ENCODE assay signal across 8 cellular contexts in the genomic region with DNA sequence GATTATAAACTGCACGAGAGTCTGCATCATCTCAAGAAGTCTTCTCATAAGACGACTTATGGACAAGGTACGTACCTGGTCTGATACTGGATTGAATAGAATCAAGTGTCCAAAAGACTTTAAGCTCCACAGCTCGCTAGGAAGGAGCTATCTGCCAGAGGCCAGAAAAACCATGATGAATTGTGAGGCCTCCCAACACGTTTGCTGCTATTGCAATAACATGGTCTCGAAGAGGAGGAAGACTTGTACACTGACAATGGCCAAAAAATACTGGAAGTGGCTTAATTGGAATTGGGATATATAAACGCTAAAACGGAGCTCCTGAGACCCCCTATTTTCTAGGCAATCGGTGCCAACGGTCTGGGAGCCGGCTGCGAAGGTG. TPM values are rescaled to one million over a fixed set of nuclear protein-coding genes. Genes with fewer than 3 reads are reported as not detected.
DNase-seq lines count a peak whose midpoint lies in the region; ATAC-seq, FAIRE-seq and TF ChIP-seq lines count a peak whose summit lies in the region.

No MANE protein-coding gene starts in this region.

- CTCF ChIA-PET in GM12878 (lab: Yijun Ruan, JAX), result interaction anchor here (1.4 to 1.6 kb wide), 5 partner anchors 10 to 294 kb away, joined by 3 to 21 read pairs (median 5); a partner anchor contains a TSS

- no peaks in the 10 kb centered on the region for H3K79me2 ChIP-seq in GM12878 (ENCODE audit: control insufficient read depth, insufficient read depth, low read length)

- POLR2A ChIA-PET in GM12878 (lab: Charles Lee), result interaction anchor here (0.5 to 2.1 kb wide), 8 partner anchors 9 to 659 kb away, joined by 3 to 26 read pairs (median 5); a partner anchor contains a TSS

- H3K4me1 ChIP-seq in BLaER1 treated with 17β-estradiol and CSF1 and Interleukin-3, amounts not matched to agents 10 nM and 100 nM, result peaks cover 12 to 21% (median 15%) of the 10 kb centered on the region in 10 experiments
- H3K4me1 ChIP-seq in GM12878 (ENCODE audit: control insufficient read depth, insufficient read depth, low read length) (no peaks in the 10 kb centered on the region), left lung (peaks cover 10 to 18% of the 10 kb centered on the region in 2 donors), thymus (ENCODE audit: control insufficient read depth, insufficient read depth, low read length) (peaks cover 2% of the 10 kb centered on the region)

- no peak for TF ChIP-seq RAD21 in GM12878 (IDR thresholded peaks at IDR 0.05; ENCODE audit: insufficient read depth, low read depth, low read length)

- ATAC-seq in GM12878 (peak; percentile 8; the same call in 2 of the 3 replicates), left lung (peak; percentile 31), GM18505 (IDR thresholded peaks at IDR 0.05; ENCODE audit: unreplicated experiment) (no peak)

- peak overlapping the region; percentile 76 to 95 (median 84) for H3K4me2 ChIP-seq in BLaER1 treated with 17β-estradiol and CSF1 and Interleukin-3, amounts not matched to agents 10 nM and 100 nM
- H3K4me2 ChIP-seq in GM12878 (ENCODE audit: control insufficient read depth, insufficient read depth), result peak overlapping the region; percentile 99

- in situ Hi-C loops in GM12878 (cut with MboI), result no loop called here

- WGBS in GM12878 (ENCODE audit: insufficient coverage, insufficient replicate concordance, low lambda C conversion rate, missing lambda C conversion rate), result under 1% methylated on average over 12 of the region's 12 CpGs
- whole genome bisulfite sequencing in thymus, result 21% methylated on average over 12 of the region's 12 CpGs

- H2AFZ ChIP-seq in GM12878 (ENCODE audit: control insufficient read depth, low read depth, low read length), result peak overlapping the region; percentile 100

- SMC1A ChIA-PET in GM12878 (lab: Charles Lee; ENCODE audit: uncharacterized antibody, unreplicated experiment), result interaction anchor here (0.6 to 1.8 kb wide), 6 partner anchors 10 to 1380 kb away, joined by 3 to 17 read pairs (median 4); a partner anchor contains a TSS

- H4K20me1 ChIP-seq in BLaER1 treated with 17β-estradiol and CSF1 and Interleukin-3, amounts not matched to agents 10 nM and 100 nM, result no peaks in the 10 kb centered on the region
- no peaks in the 10 kb centered on the region for H4K20me1 ChIP-seq in GM12878 (ENCODE audit: control insufficient read depth, insufficient read depth)

- H3K9ac ChIP-seq in BLaER1 treated with 17β-estradiol and CSF1 and Interleukin-3, amounts not matched to agents 10 nM and 100 nM, result peak overlapping the region; percentile 70 to 95 (median 84)
- H3K9ac ChIP-seq in GM12878 (ENCODE audit: control insufficient read depth, insufficient read depth, low read length), result peak overlapping the region; percentile 62

- no peak for DNase-seq in Jurkat, Clone E6-1 (ENCODE audit: low read depth, low spot score)
- DNase-seq in GM12878 (ENCODE audit: low read depth, low spot score) (no peak), left lung (no peak), retina (no peak), EL (no peak)

- H3K9me3 ChIP-seq in BLaER1 treated with 17β-estradiol and CSF1 and Interleukin-3, amounts not matched to agents 10 nM and 100 nM (replicated peaks in 1 of 11), result no peaks in the 10 kb centered on the region
- H3K9me3 ChIP-seq in GM12878 (replicated peaks; ENCODE audit: control insufficient read depth, insufficient read depth, low read length), result no peaks in the 10 kb centered on the region
- no peaks in the 10 kb centered on the region for H3K9me3 ChIP-seq in left lung
- no peaks in the 10 kb centered on the region for H3K9me3 ChIP-seq in thymus (ENCODE audit: control insufficient read depth)

- peaks cover 0 to 6% (median 0%) of the 10 kb centered on the region in 11 experiments; a peak in 1 of 22 replicates for H3K36me3 ChIP-seq in BLaER1 treated with 17β-estradiol and CSF1 and Interleukin-3, amounts not matched to agents 10 nM and 100 nM
- H3K36me3 ChIP-seq in GM12878 (ENCODE audit: control insufficient read depth in 2 of 2, insufficient read depth in 2 of 2, low read length in 1 of 2), result no peaks in the 10 kb centered on the region
- no peaks in the 10 kb centered on the region for H3K36me3 ChIP-seq in left lung
- H3K36me3 ChIP-seq in thymus (ENCODE audit: control insufficient read depth, insufficient read depth), result no peaks in the 10 kb centered on the region

- peak; percentile 44 for FAIRE-seq in GM12878 (lab: Jason Lieb, UNC)

- TF ChIP-seq CTCF in GM12878 (IDR thresholded peaks at IDR 0.05 in 2 of 3, conservative IDR thresholded peaks at IDR 0.05 in 1 of 3; ENCODE audit: control insufficient read depth in 2 of 3, extremely low read depth in 1 of 3, insufficient read depth in 1 of 3, low read depth in 3 of 3, low read length in 3 of 3) (no peak), left lung (IDR thresholded peaks at IDR 0.05) (no peak)

- BruUV-seq in GM12878 (replicated peaks; lab: Mats Ljungman, UMichigan), result no TSS peak

- RAD21 ChIA-PET in GM12878 (lab: Charles Lee; ENCODE audit: unreplicated experiment), result interaction anchor here (0.8 to 1.6 kb wide), 7 partner anchors 11 to 890 kb away, joined by 3 to 23 read pairs (median 5); a partner anchor contains a TSS

- H3K27me3 ChIP-seq in BLaER1 treated with 17β-estradiol and CSF1 and Interleukin-3, amounts not matched to agents 10 nM and 100 nM, result no peaks in the 10 kb centered on the region
- H3K27me3 ChIP-seq in GM12878 (replicated peaks in 1 of 2; ENCODE audit: control insufficient read depth in 2 of 2, insufficient read depth in 2 of 2, low read length in 1 of 2), result no peaks in the 10 kb centered on the region
- no peaks in the 10 kb centered on the region for H3K27me3 ChIP-seq in left lung
- H3K27me3 ChIP-seq in thymus (ENCODE audit: control insufficient read depth, insufficient read depth), result no peaks in the 10 kb centered on the region

- no peak for TF ChIP-seq EP300 in GM12878 (IDR thresholded peaks at IDR 0.05; ENCODE audit: borderline replicate concordance in 1 of 2, control insufficient read depth in 1 of 2, low read depth in 2 of 2, low read length in 2 of 2)

- no peak for TF ChIP-seq POLR2A in GM12878 (IDR thresholded peaks at IDR 0.05; ENCODE audit: low read depth, low read length)
- no peak for TF ChIP-seq POLR2A in GM18505 (IDR thresholded peaks at IDR 0.05; ENCODE audit: borderline replicate concordance, extremely low read depth, insufficient read depth, insufficient read length)

- H3K27ac ChIP-seq in BLaER1 treated with 17β-estradiol and CSF1 and Interleukin-3, amounts not matched to agents 10 nM and 100 nM, result peak overlapping the region in 10 of 11 experiments; percentile 57 to 94 (median 76); a peak in 17 of 22 replicates
- H3K27ac ChIP-seq in GM12878 (ENCODE audit: control insufficient read depth, insufficient read depth), result no peak overlapping the region
- H3K27ac ChIP-seq in left lung, result peak overlapping the region; percentile 62 to 70
- peak overlapping the region; percentile 83 for H3K27ac ChIP-seq in thymus (ENCODE audit: low read depth)

- H3K4me3 ChIP-seq in BLaER1 treated with 17β-estradiol and CSF1 and Interleukin-3, amounts not matched to agents 10 nM and 100 nM, result peak overlapping the region; percentile 68 to 78 (median 71)
- peak overlapping the region; percentile 76 for H3K4me3 ChIP-seq in Jurkat, Clone E6-1 (ENCODE audit: low read length)
- H3K4me3 ChIP-seq in GM12878 (peak overlapping the region; percentile 68), left lung (peak overlapping the region; percentile 70 to 76), thymus (ENCODE audit: low read length) (peak overlapping the region; percentile 90)

- intact Hi-C loops in GM12878 (cut with micrococcal nuclease; ENCODE audit: unreplicated experiment) (no loop called here), left lung (cut with DNase I) (no loop called here)

RNA-seq across cellular contexts. Expression of a gene that starts 0.5 kb away (rescaled TPM):
- 1.5 TPM for polyA plus RNA-seq in Jurkat, Clone E6-1 (2012; ENCODE audit: insufficient read depth, insufficient read length)
- 1.4 and 1.6 TPM in 2 replicates for total RNA-seq in GM12878 (2013; cell fraction: nucleolus; rRNA removed)
- total RNA-seq in GM12878 (2014; rRNA removed), result 0.45 and 0.49 TPM in 2 replicates
- 0.63 and 0.74 TPM in 2 replicates for total RNA-seq in GM12878 (2014; rRNA removed; fragmentation: Illumina TruSeq; extraction: Trizol)
- total RNA-seq in GM12878 (2021), result 0.26 and 0.58 TPM in 2 replicates
- 0.41 TPM for polyA plus RNA-seq in GM12878 (2011; ENCODE audit: low read depth)
- polyA plus RNA-seq in GM12878 (2011; rRNA removed), result 0.34 and 0.88 TPM in 2 replicates
- 0.06 and 0.12 TPM in 2 replicates for polyA plus RNA-seq in GM12878 (2011; cell fraction: cytosol; rRNA removed)
- polyA plus RNA-seq in GM12878 (2011; cell fraction: nucleus; rRNA removed), result 0.12 and 0.18 TPM in 2 replicates
- 0.58 and 0.63 TPM in 2 replicates for polyA plus RNA-seq in GM12878 (2012)
- polyA plus RNA-seq in GM12878 (2014; fragmentation: Illumina TruSeq; extraction: Trizol), result 0.32 and 0.54 TPM in 2 replicates
- under 1 TPM; 0.53 to 0.77 TPM for polyA plus RNA-seq in GM12878 (2014; fragmentation: Nextera tagmentation; extraction: Ambion mirVana)
- 0.46 and 0.59 TPM in 2 replicates for polyA plus RNA-seq in GM12878 (2014; rRNA removed)
- polyA plus RNA-seq in GM12878 (2016; fragmentation: Nextera tagmentation; extraction: Ambion mirVana), result under 1 TPM; 0.29 to 0.55 TPM
- polyA minus RNA-seq in GM12878 (2011; rRNA and poly(A)+ RNA removed), result 0.21 and 0.29 TPM in 2 replicates
- polyA minus RNA-seq in GM12878 (2011; cell fraction: cytosol; rRNA and poly(A)+ RNA removed), result not detected in 2 replicates
- 0.57 and 0.73 TPM in 2 replicates for polyA minus RNA-seq in GM12878 (2011; cell fraction: nucleus; rRNA and poly(A)+ RNA removed)
- total RNA-seq in left lung, result 1 to 10 TPM; 1.2 to 1.6 TPM
- polyA plus RNA-seq in thymus, result 3.9 TPM

RNA-seq across cellular contexts. Expression of a gene that starts 11.2 kb away (rescaled TPM):
- polyA plus RNA-seq in Jurkat, Clone E6-1 (2012; ENCODE audit: insufficient read depth, insufficient read length), result 19.8 TPM
- 53.5 and 61.4 TPM in 2 replicates for total RNA-seq in GM12878 (2013; cell fraction: nucleolus; rRNA removed)
- total RNA-seq in GM12878 (2014; rRNA removed) (15.1 and 17.6 TPM in 2 replicates), GM12878 (2014; rRNA removed; fragmentation: Illumina TruSeq; extraction: Trizol) (13.2 and 13.3 TPM in 2 replicates), GM12878 (2021) (10.4 and 12.1 TPM in 2 replicates), left lung (10 to 100 TPM; 45.6 to 57.5 TPM)
- polyA plus RNA-seq in GM12878 (2011; ENCODE audit: low read depth), result 13.5 TPM
- polyA plus RNA-seq in GM12878 (2011; rRNA removed) (26.0 and 32.9 TPM in 2 replicates), GM12878 (2014; fragmentation: Illumina TruSeq; extraction: Trizol) (13.8 and 20.7 TPM in 2 replicates), GM12878 (2014; fragmentation: Nextera tagmentation; extraction: Ambion mirVana) (10 to 100 TPM; 15.9 to 23.8 TPM), GM12878 (2014; rRNA removed) (17.6 and 20.5 TPM in 2 replicates), GM12878 (2016; fragmentation: Nextera tagmentation; extraction: Ambion mirVana) (10 to 100 TPM; 41.6 to 42.1 TPM), thymus (99.1 TPM)
- 13.5 and 16.9 TPM in 2 replicates for polyA plus RNA-seq in GM12878 (2011; cell fraction: cytosol; rRNA removed)
- polyA plus RNA-seq in GM12878 (2011; cell fraction: nucleus; rRNA removed), result 29.8 and 32.0 TPM in 2 replicates
- 12.8 and 15.4 TPM in 2 replicates for polyA plus RNA-seq in GM12878 (2012)
- 5.9 and 8.0 TPM in 2 replicates for polyA minus RNA-seq in GM12878 (2011; rRNA and poly(A)+ RNA removed)
- 3.1 and 4.1 TPM in 2 replicates for polyA minus RNA-seq in GM12878 (2011; cell fraction: cytosol; rRNA and poly(A)+ RNA removed)
- 4.2 and 7.0 TPM in 2 replicates for polyA minus RNA-seq in GM12878 (2011; cell fraction: nucleus; rRNA and poly(A)+ RNA removed)

RNA-seq across cellular contexts. Expression of a gene that starts 50.9 kb away (rescaled TPM):
- polyA plus RNA-seq in Jurkat, Clone E6-1 (2012; ENCODE audit: insufficient read depth, insufficient read length), result 128 TPM
- total RNA-seq in GM12878 (2013; cell fraction: nucleolus; rRNA removed), result 305 and 315 TPM in 2 replicates
- total RNA-seq in GM12878 (2014; rRNA removed) (96.6 and 104 TPM in 2 replicates), GM12878 (2014; rRNA removed; fragmentation: Illumina TruSeq; extraction: Trizol) (115 and 116 TPM in 2 replicates), GM12878 (2021) (142 and 145 TPM in 2 replicates), left lung (10 to 100 TPM; 57.7 to 76.9 TPM)
- polyA plus RNA-seq in GM12878 (2011; ENCODE audit: low read depth), result 39.3 TPM
- polyA plus RNA-seq in GM12878 (2011; rRNA removed) (44.7 and 52.5 TPM in 2 replicates), GM12878 (2014; fragmentation: Illumina TruSeq; extraction: Trizol) (150 and 157 TPM in 2 replicates), GM12878 (2014; fragmentation: Nextera tagmentation; extraction: Ambion mirVana) (10 to 100 TPM; 74.8 to 80.3 TPM), GM12878 (2014; rRNA removed) (64.0 and 68.3 TPM in 2 replicates), GM12878 (2016; fragmentation: Nextera tagmentation; extraction: Ambion mirVana) (100 to 1,000 TPM; 177 to 178 TPM), thymus (29.5 TPM)
- polyA plus RNA-seq in GM12878 (2011; cell fraction: cytosol; rRNA removed), result 29.1 and 34.3 TPM in 2 replicates
- polyA plus RNA-seq in GM12878 (2011; cell fraction: nucleus; rRNA removed), result 54.0 and 74.7 TPM in 2 replicates
- polyA plus RNA-seq in GM12878 (2012), result 39.5 and 49.2 TPM in 2 replicates
- 35.4 and 42.8 TPM in 2 replicates for polyA minus RNA-seq in GM12878 (2011; rRNA and poly(A)+ RNA removed)
- polyA minus RNA-seq in GM12878 (2011; cell fraction: cytosol; rRNA and poly(A)+ RNA removed), result 21.5 and 28.3 TPM in 2 replicates
- polyA minus RNA-seq in GM12878 (2011; cell fraction: nucleus; rRNA and poly(A)+ RNA removed), result 31.3 and 44.2 TPM in 2 replicates

RNA-seq across cellular contexts. Expression of a gene that starts 51.9 kb away (rescaled TPM):
- 113 TPM for polyA plus RNA-seq in Jurkat, Clone E6-1 (2012; ENCODE audit: insufficient read depth, insufficient read length)
- total RNA-seq in GM12878 (2013; cell fraction: nucleolus; rRNA removed), result 294 and 296 TPM in 2 replicates
- total RNA-seq in GM12878 (2014; rRNA removed), result 130 and 146 TPM in 2 replicates
- total RNA-seq in GM12878 (2014; rRNA removed; fragmentation: Illumina TruSeq; extraction: Trizol), result 122 and 133 TPM in 2 replicates
- total RNA-seq in GM12878 (2021), result 250 and 270 TPM in 2 replicates
- 119 TPM for polyA plus RNA-seq in GM12878 (2011; ENCODE audit: low read depth)
- polyA plus RNA-seq in GM12878 (2011; rRNA removed), result 94.8 and 95.7 TPM in 2 replicates
- 79.8 and 109 TPM in 2 replicates for polyA plus RNA-seq in GM12878 (2011; cell fraction: cytosol; rRNA removed)
- 266 and 369 TPM in 2 replicates for polyA plus RNA-seq in GM12878 (2011; cell fraction: nucleus; rRNA removed)
- 145 and 206 TPM in 2 replicates for polyA plus RNA-seq in GM12878 (2012)
- polyA plus RNA-seq in GM12878 (2014; fragmentation: Illumina TruSeq; extraction: Trizol), result 232 and 307 TPM in 2 replicates
- polyA plus RNA-seq in GM12878 (2014; fragmentation: Nextera tagmentation; extraction: Ambion mirVana), result 100 to 1,000 TPM; 418 to 788 TPM
- polyA plus RNA-seq in GM12878 (2014; rRNA removed), result 113 and 131 TPM in 2 replicates
- polyA plus RNA-seq in GM12878 (2016; fragmentation: Nextera tagmentation; extraction: Ambion mirVana), result 100 to 1,000 TPM; 462 to 491 TPM
- polyA minus RNA-seq in GM12878 (2011; rRNA and poly(A)+ RNA removed), result 196 and 218 TPM in 2 replicates
- 76.0 and 102 TPM in 2 replicates for polyA minus RNA-seq in GM12878 (2011; cell fraction: cytosol; rRNA and poly(A)+ RNA removed)
- 107 and 132 TPM in 2 replicates for polyA minus RNA-seq in GM12878 (2011; cell fraction: nucleus; rRNA and poly(A)+ RNA removed)
- 100 to 1,000 TPM; 237 to 299 TPM for total RNA-seq in left lung
- polyA plus RNA-seq in thymus, result 265 TPM
